Comparison of ENCODE assay signal across 13 cellular contexts in genomic region chr10:33263453-33263852, GRCh38.
DNase-seq lines count a peak whose midpoint lies in the region; ATAC-seq and TF ChIP-seq lines count a peak whose summit lies in the region.
"Had no signal": no experiment of that assay in that cellular context is flagged by ENCODE, and none has a peak within 500 bp of the region (broad histone marks: within the 10 kb centered on the region; RNA-seq: fewer than 3 reads in every experiment).

No MANE protein-coding gene starts in this region.

- RAD21 ChIA-PET in HCT116 (lab: Charles Lee; ENCODE audit: low non-redundant PET in 1 of 2, low total read pairs in 2 of 2, uncharacterized antibody in 2 of 2, unreplicated experiment in 2 of 2), result no interaction called here

- POLR2A ChIA-PET in HCT116 (lab: Charles Lee), result no interaction called here

- CTCF ChIA-PET in HCT116 (lab: Charles Lee), result no interaction called here

- 85 to 89% methylated on average over 4 of the region's 4 CpGs for WGBS in upper lobe of left lung, 2 donors

- TF ChIP-seq RAD21 in HCT116 (IDR thresholded peaks at IDR 0.05; ENCODE audit: low read depth), result no peak

- no peaks in the 10 kb centered on the region for H3K9me2 ChIP-seq in HCT116 (ENCODE audit: insufficient read depth)

- no TSS peak for BruUV-seq in HCT116 (replicated peaks; lab: Mats Ljungman, UMichigan)

- H3K79me2 ChIP-seq in HCT116 (ENCODE audit: insufficient read depth, low read length), result no peaks in the 10 kb centered on the region

- peak overlapping the region; percentile 83 for H2AFZ ChIP-seq in HCT116 (ENCODE audit: low read depth, low read length, poor library complexity, severe bottlenecking)

- no peaks in the 10 kb centered on the region for H3K27me3 ChIP-seq in HCT116 (ENCODE audit: insufficient read depth, low read length)
- no peaks in the 10 kb centered on the region for H3K27me3 ChIP-seq in RWPE2 (ENCODE audit: insufficient read depth, poor library complexity, severe bottlenecking)
- H3K27me3 ChIP-seq in upper lobe of left lung, result no peaks in the 10 kb centered on the region
- H3K27me3 ChIP-seq: thyroid gland had no signal

- H3K4me3 ChIP-seq in HCT116 (replicated peaks in 1 of 2; ENCODE audit: low read depth in 1 of 2, low read length in 2 of 2), result peak overlapping the region in 1 of 2 experiments; percentile 34; a peak in 2 of 4 replicates
- H3K4me3 ChIP-seq in RWPE2 (ENCODE audit: severe bottlenecking), result no peak overlapping the region
- H3K4me3 ChIP-seq in fibroblast of pulmonary artery (replicated peaks; ENCODE audit: low read depth, low read length), result no peak overlapping the region
- no peak overlapping the region for H3K4me3 ChIP-seq in upper lobe of left lung
- H3K4me3 ChIP-seq: thyroid gland had no signal

- H3K9me3 ChIP-seq in HCT116 (ENCODE audit: control insufficient read depth in 1 of 2, insufficient read depth in 1 of 2, low read depth in 1 of 2, low read length in 2 of 2) (no peaks in the 10 kb centered on the region), RWPE2 (ENCODE audit: severe bottlenecking) (no peaks in the 10 kb centered on the region), upper lobe of left lung (no peaks in the 10 kb centered on the region)
- H3K9me3 ChIP-seq: thyroid gland had no signal

- H3K9ac ChIP-seq in HCT116 (ENCODE audit: low read length), result peak overlapping the region; percentile 11

- no peak for ATAC-seq in HCT116
- ATAC-seq in RWPE2 (ENCODE audit: low read depth), result peak; percentile 4
- ATAC-seq in upper lobe of left lung (ENCODE audit: low FRiP score in 2 of 2), result no peak
- ATAC-seq in GM18861 (IDR thresholded peaks at IDR 0.05; ENCODE audit: unreplicated experiment), result no peak
- ATAC-seq in HG02840 (IDR thresholded peaks at IDR 0.05; ENCODE audit: low FRiP score, unreplicated experiment), result no peak

- no peak for DNase-seq in HCT116 (ENCODE audit: low read depth, low spot score)
- no peak for DNase-seq in RWPE2 (ENCODE audit: low spot score)
- DNase-seq in fibroblast of pulmonary artery (ENCODE audit: low read depth), result peak; percentile 62
- peak; percentile 71 for DNase-seq in pulmonary artery endothelial cell (ENCODE audit: low read depth, low spot score)
- no peak for DNase-seq in upper lobe of left lung
- DNase-seq in NCI-H187 treated with DMSO at 0.1 percent for 48 hours (lab: John Stamatoyannopoulos, UW), result no peak
- DNase-seq: H7, hippocampal formation, KG1, NCI-H2107, thyroid gland had no signal

- TF ChIP-seq CTCF in HCT116 (IDR thresholded peaks at IDR 0.05 in 2 of 3, conservative IDR thresholded peaks at IDR 0.05 in 1 of 3; ENCODE audit: borderline replicate concordance in 1 of 3, insufficient read depth in 1 of 3, low read depth in 2 of 3, low read length in 2 of 3), result no peak
- TF ChIP-seq CTCF in RWPE2 (IDR thresholded peaks at IDR 0.05; ENCODE audit: poor library complexity, severe bottlenecking), result no peak
- no peak for TF ChIP-seq CTCF in fibroblast of pulmonary artery (IDR thresholded peaks at IDR 0.05; ENCODE audit: low read length, missing control alignments)
- no peak for TF ChIP-seq CTCF in upper lobe of left lung (IDR thresholded peaks at IDR 0.05)

- no peak for TF ChIP-seq POLR2A in HCT116 (IDR thresholded peaks at IDR 0.05; ENCODE audit: borderline replicate concordance, extremely low read depth, insufficient read depth, insufficient read length)
- TF ChIP-seq POLR2A in upper lobe of left lung (IDR thresholded peaks at IDR 0.05), result no peak

- intact Hi-C loops in HCT116 (cut with micrococcal nuclease), result no loop called here

- peak overlapping the region; percentile 75 for H3K4me2 ChIP-seq in HCT116 (ENCODE audit: low read length)

- H4K20me1 ChIP-seq in HCT116 (ENCODE audit: insufficient read depth), result no peaks in the 10 kb centered on the region

- H3K27ac ChIP-seq in HCT116 (ENCODE audit: low read depth, low read length), result peak overlapping the region; percentile 33; the same call in 1 of the 2 replicates
- peak overlapping the region; percentile 100 for H3K27ac ChIP-seq in RWPE2 (ENCODE audit: poor library complexity, severe bottlenecking)
- H3K27ac ChIP-seq in upper lobe of left lung, result no peak overlapping the region

- H3K36me3 ChIP-seq in HCT116 (ENCODE audit: control insufficient read depth in 1 of 2, insufficient read depth in 2 of 2, low read length in 2 of 2) (no peaks in the 10 kb centered on the region), RWPE2 (ENCODE audit: low read depth) (peaks cover 76% of the 10 kb centered on the region), upper lobe of left lung (peaks cover 0 to 31% (median 8%) of the 10 kb centered on the region in 4 donors)
- H3K36me3 ChIP-seq: thyroid gland had no signal

- TF ChIP-seq EP300 in upper lobe of left lung (IDR thresholded peaks at IDR 0.05), result no peak

- peaks cover 15 to 41% of the 10 kb centered on the region in 2 experiments for H3K4me1 ChIP-seq in HCT116 (ENCODE audit: control insufficient read depth in 1 of 2, insufficient read depth in 2 of 2, low read length in 2 of 2)
- H3K4me1 ChIP-seq in RWPE2 (ENCODE audit: insufficient read depth, poor library complexity, severe bottlenecking), result peaks cover 42% of the 10 kb centered on the region
- peaks cover 0 to 3% (median 0%) of the 10 kb centered on the region in 4 donors for H3K4me1 ChIP-seq in upper lobe of left lung

TF ChIP-seq in HCT116, 20 proteins besides CTCF, POLR2A, EP300 and RAD21:
- no peak for TF ChIP-seq REST (IDR thresholded peaks at IDR 0.05; ENCODE audit: low read depth)
- TF ChIP-seq ZBTB33 (IDR thresholded peaks at IDR 0.05; ENCODE audit: extremely low read depth, insufficient replicate concordance, low read length), result no peak
- no peak for TF ChIP-seq SP1 (IDR thresholded peaks at IDR 0.05; ENCODE audit: low read depth)

Comparison
In these comparisons a context has a peak if more than half of its experiments do, and no peak if none do; other contexts are left out.
1. DNase-seq: peak in fibroblast of pulmonary artery (single experiment) and pulmonary artery endothelial cell (single experiment); none in HCT116 (single experiment), RWPE2 (single experiment), upper lobe of left lung (0 of 2) and NCI-H187 treated with DMSO at 0.1 percent for 48 hours (single experiment).
2. H3K27ac ChIP-seq: peak in HCT116 (single experiment) and RWPE2 (single experiment); none in upper lobe of left lung (0 of 4).